ENCODE assay signal across 8 cellular contexts in the genomic region with DNA sequence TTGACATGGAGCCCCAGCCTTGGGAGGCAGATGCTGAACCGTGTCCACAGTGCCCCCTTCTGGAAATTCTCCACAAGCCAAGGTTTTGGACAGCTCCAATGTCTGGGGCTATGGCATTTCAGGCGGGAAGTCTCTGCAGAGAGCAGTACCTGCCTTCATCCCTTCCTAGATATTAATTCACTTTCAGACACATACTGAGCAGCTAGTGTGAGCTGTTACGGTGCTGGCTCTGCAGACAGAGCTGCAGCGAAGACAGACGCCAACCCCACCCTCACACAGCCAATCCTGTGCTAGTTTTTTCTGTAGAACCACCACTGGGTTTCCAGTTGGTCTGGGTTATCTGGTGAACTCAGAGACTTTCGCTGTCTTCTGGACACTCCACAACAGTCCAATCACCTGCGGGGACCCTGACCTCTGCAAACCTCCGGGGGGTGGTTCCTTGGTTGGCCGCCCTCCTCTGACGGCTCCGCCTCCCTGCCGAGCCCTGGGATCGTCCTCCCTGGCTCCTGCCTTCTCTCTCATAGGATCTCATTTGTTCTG. TPM values are rescaled to one million over a fixed set of nuclear protein-coding genes. Genes with fewer than 3 reads are reported as not detected.
DNase-seq lines count a peak whose midpoint lies in the region; ATAC-seq, FAIRE-seq and TF ChIP-seq lines count a peak whose summit lies in the region.

No MANE protein-coding gene starts in this region.

- H3K79me2 ChIP-seq in K562 (ENCODE audit: control insufficient read depth, insufficient read depth, low read length), result no peaks in the 10 kb centered on the region

- peak overlapping the region; percentile 23 for H3K4me3 ChIP-seq in K562

- intact Hi-C loops in K562 (cut with micrococcal nuclease), result loop anchor here (5.0 kb wide), 1 partner anchor 256 kb away; no protein-coding TSS in a partner anchor

- BruUV-seq in K562 (replicated peaks; lab: Mats Ljungman, UMichigan), result no TSS peak

- peak overlapping the region; percentile 84 for H3K4me2 ChIP-seq in K562 (ENCODE audit: insufficient read depth, low read length)

- no peaks in the 10 kb centered on the region for H3K27me3 ChIP-seq in K562 (ENCODE audit: control insufficient read depth in 2 of 2, insufficient read depth in 2 of 2, low read length in 2 of 2)

- no peak for TF ChIP-seq POLR2A in K562 (conservative IDR thresholded peaks at IDR 0.05)

- TF ChIP-seq CTCF in K562 (IDR thresholded peaks at IDR 0.05 in 2 of 3, conservative IDR thresholded peaks at IDR 0.05 in 1 of 3; ENCODE audit: insufficient read depth in 2 of 3, low read depth in 1 of 3, low read length in 3 of 3), result peak; percentile 78 to 85 (median 82)

- no peak for TF ChIP-seq EP300 in K562 (IDR thresholded peaks at IDR 0.05; ENCODE audit: low read length)

- 0 out of 2 replicates have a peak, but pooled peaks cover 1% of the 10 kb centered on the region for H3K9me3 ChIP-seq in K562 (replicated peaks; ENCODE audit: control insufficient read depth, insufficient read depth, low read depth, low read length)

- in situ Hi-C loops in K562 (cut with MboI), result no loop called here

- TF ChIP-seq RAD21 in K562 (CRISPR knock-in tag; conservative IDR thresholded peaks at IDR 0.05 in 1 of 2, IDR thresholded peaks at IDR 0.05 in 1 of 2), result peak; percentile 58 to 69

- peak overlapping the region; percentile 28 to 35; a peak in 3 of 4 replicates for H3K9ac ChIP-seq in K562 (ENCODE audit: insufficient read depth in 1 of 2, low read depth in 2 of 2, low read length in 2 of 2)

- H3K4me1 ChIP-seq in K562 (replicated peaks in 1 of 2; ENCODE audit: control insufficient read depth in 2 of 2, insufficient read depth in 2 of 2, low read length in 2 of 2), result peaks cover 3 to 16% of the 10 kb centered on the region in 2 experiments; a peak in 2 of 5 replicates

- peak overlapping the region; percentile 85 for H2AFZ ChIP-seq in K562 (ENCODE audit: low read depth, low read length)

- no peaks in the 10 kb centered on the region for H4K20me1 ChIP-seq in K562 (replicated peaks; ENCODE audit: control insufficient read depth, insufficient read depth, low read length)

- DNase-seq in GM04504 (ENCODE audit: low read depth), result peak; percentile 32
- DNase-seq in NCI-H146 (lab: John Stamatoyannopoulos, UW), result peak; percentile 59
- peak; percentile 60 to 89 (median 76) for DNase-seq in K562 (ENCODE audit: extremely low read depth in 1 of 4, low spot score in 3 of 4)
- DNase-seq in iPS DF 4.7 (ENCODE audit: extremely low read depth, low spot score), result peak; percentile 44
- DNase-seq in stimulated activated CD4-positive, alpha-beta T cell treated with anti-CD3 and anti-CD28 coated beads, Interleukin-15, amount 100 ng/mL, for 1 hour (ENCODE audit: low read depth in 1 of 2, low spot score in 1 of 2), result peak; percentile 38 to 40

- FAIRE-seq in TTC549 (lab: Jason Lieb, UNC), result peak; percentile 72
- peak; percentile 95 for FAIRE-seq in K562 (lab: Jason Lieb, UNC)

- CTCF ChIA-PET in K562 (lab: Yijun Ruan, JAX; ENCODE audit: low intra/inter-chr PET ratio), result no interaction called here

- H3K9me1 ChIP-seq in K562 (ENCODE audit: control insufficient read depth, insufficient read depth, low read length), result no peaks in the 10 kb centered on the region

- ATAC-seq in K562 (peak; percentile 98), GM18861 (IDR thresholded peaks at IDR 0.05; ENCODE audit: unreplicated experiment) (no peak), GM18511 (IDR thresholded peaks at IDR 0.05; ENCODE audit: unreplicated experiment) (no peak)

- H3K27ac ChIP-seq in K562 (ENCODE audit: extremely low read depth, low read depth, low read length), result peak overlapping the region; percentile 57

- H3K36me3 ChIP-seq in K562 (ENCODE audit: control insufficient read depth, insufficient read depth, low read length), result peaks cover 7% of the 10 kb centered on the region; the same call in 1 of the 3 replicates

- POLR2A ChIA-PET in K562 (lab: Yijun Ruan, JAX), result interaction anchor here (0.6 to 1.6 kb wide), 5 partner anchors 12 to 245 kb away, joined by 3 to 6 read pairs (median 4); a partner anchor contains a TSS

- 0% methylated on average over 8 of the region's 13 CpGs for WGBS in K562 (ENCODE audit: insufficient coverage, low coverage, missing lambda C conversion rate)

RNA-seq across cellular contexts. Expression of a gene that starts 9.1 kb away (rescaled TPM):
- 23.7 and 131 TPM in 2 replicates for total RNA-seq in K562 (2011; cell fraction: chromatin; rRNA removed; ENCODE audit: low replicate concordance)
- total RNA-seq in K562 (2011; cell fraction: nucleolus; rRNA removed), result 145 and 174 TPM in 2 replicates
- 53.0 and 58.1 TPM in 2 replicates for total RNA-seq in K562 (2011; cell fraction: nucleoplasm; rRNA removed)
- total RNA-seq in K562 (2014; rRNA removed) (18.1 and 26.0 TPM in 2 replicates), K562 (2014; rRNA removed; fragmentation: Illumina TruSeq; extraction: Trizol) (0.67 and 1.2 TPM in 2 replicates), K562 (2015; rRNA removed; fragmentation: Illumina TruSeq; extraction: Trizol) (7.5 and 7.6 TPM in 2 replicates), K562 (2021) (35.8 and 37.1 TPM in 2 replicates)
- polyA plus RNA-seq in K562 (2011; rRNA removed) (8.8 and 19.2 TPM in 2 replicates), K562 (2014; fragmentation: Illumina TruSeq; extraction: Trizol) (3.2 and 13.6 TPM in 2 replicates), K562 (2014; fragmentation: Nextera tagmentation; extraction: Ambion mirVana) (under 1 TPM; 0.08 to 0.39 TPM), K562 (2014; rRNA removed) (31.7 and 32.7 TPM in 2 replicates)
- 17.7 and 43.8 TPM in 2 replicates for polyA plus RNA-seq in K562 (2011; cell fraction: cytosol; rRNA removed)
- 202 and 324 TPM in 2 replicates for polyA plus RNA-seq in K562 (2011; cell fraction: nucleus; rRNA removed)
- 22.2 and 47.8 TPM in 2 replicates for polyA plus RNA-seq in K562 (2012)
- polyA minus RNA-seq in K562 (2011; rRNA and poly(A)+ RNA removed), result 3.2 and 3.9 TPM in 2 replicates
- polyA minus RNA-seq in K562 (2011; cell fraction: cytosol; rRNA and poly(A)+ RNA removed), result 17.6 and 18.8 TPM in 2 replicates
- polyA minus RNA-seq in K562 (2011; cell fraction: nucleus; rRNA and poly(A)+ RNA removed), result 38.4 and 48.2 TPM in 2 replicates

RNA-seq across cellular contexts. Expression of a gene that starts 9.6 kb away (rescaled TPM):
- total RNA-seq in K562 (2011; cell fraction: chromatin; rRNA removed; ENCODE audit: low replicate concordance), result 73.5 and 259 TPM in 2 replicates
- 203 and 218 TPM in 2 replicates for total RNA-seq in K562 (2011; cell fraction: nucleolus; rRNA removed)
- 91.6 and 121 TPM in 2 replicates for total RNA-seq in K562 (2011; cell fraction: nucleoplasm; rRNA removed)
- total RNA-seq in K562 (2014; rRNA removed), result 72.3 and 79.2 TPM in 2 replicates
- 20.2 and 24.3 TPM in 2 replicates for total RNA-seq in K562 (2014; rRNA removed; fragmentation: Illumina TruSeq; extraction: Trizol)
- 40.5 and 42.9 TPM in 2 replicates for total RNA-seq in K562 (2015; rRNA removed; fragmentation: Illumina TruSeq; extraction: Trizol)
- 83.2 and 88.6 TPM in 2 replicates for total RNA-seq in K562 (2021)
- 31.2 and 43.9 TPM in 2 replicates for polyA plus RNA-seq in K562 (2011; rRNA removed)
- polyA plus RNA-seq in K562 (2011; cell fraction: cytosol; rRNA removed), result 48.1 and 62.5 TPM in 2 replicates
- polyA plus RNA-seq in K562 (2011; cell fraction: nucleus; rRNA removed), result 140 and 169 TPM in 2 replicates
- polyA plus RNA-seq in K562 (2012), result 46.4 and 80.8 TPM in 2 replicates
- polyA plus RNA-seq in K562 (2014; fragmentation: Illumina TruSeq; extraction: Trizol), result 32.4 and 44.0 TPM in 2 replicates
- 10 to 100 TPM in 1 of 2 experiments, 1 to 10 TPM in 1; 3.6 to 10.0 TPM for polyA plus RNA-seq in K562 (2014; fragmentation: Nextera tagmentation; extraction: Ambion mirVana)
- 63.3 and 67.1 TPM in 2 replicates for polyA plus RNA-seq in K562 (2014; rRNA removed)
- polyA minus RNA-seq in K562 (2011; rRNA and poly(A)+ RNA removed), result 20.3 and 21.0 TPM in 2 replicates
- polyA minus RNA-seq in K562 (2011; cell fraction: cytosol; rRNA and poly(A)+ RNA removed), result 44.2 and 53.0 TPM in 2 replicates
- 37.6 and 55.5 TPM in 2 replicates for polyA minus RNA-seq in K562 (2011; cell fraction: nucleus; rRNA and poly(A)+ RNA removed)

RNA-seq across cellular contexts. Expression of a gene that starts 11.7 kb away (rescaled TPM):
- total RNA-seq in K562 (2011; cell fraction: chromatin; rRNA removed; ENCODE audit: low replicate concordance), result 0.46 TPM in 1 of 2 replicates, not detected in the other
- total RNA-seq in K562 (2011; cell fraction: nucleolus; rRNA removed), result 0.39 TPM in 1 of 2 replicates, not detected in the other
- 0.59 TPM in 1 of 2 replicates, not detected in the other for total RNA-seq in K562 (2011; cell fraction: nucleoplasm; rRNA removed)
- total RNA-seq in K562 (2014; rRNA removed), result not detected in 2 replicates
- total RNA-seq in K562 (2014; rRNA removed; fragmentation: Illumina TruSeq; extraction: Trizol), result not detected in 2 replicates
- not detected in 2 replicates for total RNA-seq in K562 (2015; rRNA removed; fragmentation: Illumina TruSeq; extraction: Trizol)
- total RNA-seq in K562 (2021), result not detected in 2 replicates
- 0.08 TPM in 2 replicates for polyA plus RNA-seq in K562 (2011; rRNA removed)
- polyA plus RNA-seq in K562 (2011; cell fraction: cytosol; rRNA removed), result 0.10 TPM in 1 of 2 replicates, not detected in the other
- polyA plus RNA-seq in K562 (2011; cell fraction: nucleus; rRNA removed), result 0.35 and 0.81 TPM in 2 replicates
- polyA plus RNA-seq in K562 (2012), result 0.04 and 0.80 TPM in 2 replicates
- polyA plus RNA-seq in K562 (2014; fragmentation: Illumina TruSeq; extraction: Trizol), result not detected in 2 replicates
- polyA plus RNA-seq in K562 (2014; fragmentation: Nextera tagmentation; extraction: Ambion mirVana), result not detected
- polyA plus RNA-seq in K562 (2014; rRNA removed), result not detected in 2 replicates
- polyA minus RNA-seq in K562 (2011; rRNA and poly(A)+ RNA removed), result not detected in 2 replicates
- not detected in 2 replicates for polyA minus RNA-seq in K562 (2011; cell fraction: cytosol; rRNA and poly(A)+ RNA removed)
- polyA minus RNA-seq in K562 (2011; cell fraction: nucleus; rRNA and poly(A)+ RNA removed), result not detected in 2 replicates

RNA-seq across cellular contexts. Expression of a gene that starts 17.0 kb away (rescaled TPM):
- 2.7 and 6.7 TPM in 2 replicates for total RNA-seq in K562 (2011; cell fraction: chromatin; rRNA removed; ENCODE audit: low replicate concordance)
- 7.2 and 7.8 TPM in 2 replicates for total RNA-seq in K562 (2011; cell fraction: nucleolus; rRNA removed)
- total RNA-seq in K562 (2011; cell fraction: nucleoplasm; rRNA removed), result 3.7 and 4.7 TPM in 2 replicates
- 1.5 and 1.8 TPM in 2 replicates for total RNA-seq in K562 (2014; rRNA removed)
- 0.33 and 0.41 TPM in 2 replicates for total RNA-seq in K562 (2014; rRNA removed; fragmentation: Illumina TruSeq; extraction: Trizol)
- 0.08 and 0.11 TPM in 2 replicates for total RNA-seq in K562 (2015; rRNA removed; fragmentation: Illumina TruSeq; extraction: Trizol)
- 3.4 and 5.1 TPM in 2 replicates for total RNA-seq in K562 (2021)
- 0.38 and 1.1 TPM in 2 replicates for polyA plus RNA-seq in K562 (2011; rRNA removed)
- polyA plus RNA-seq in K562 (2011; cell fraction: cytosol; rRNA removed), result 0.69 and 0.74 TPM in 2 replicates
- 1.0 and 1.2 TPM in 2 replicates for polyA plus RNA-seq in K562 (2011; cell fraction: nucleus; rRNA removed)
- polyA plus RNA-seq in K562 (2012), result 1.1 and 19.5 TPM in 2 replicates
- 1.7 and 2.9 TPM in 2 replicates for polyA plus RNA-seq in K562 (2014; fragmentation: Illumina TruSeq; extraction: Trizol)
- under 1 TPM; 0.22 to 0.31 TPM for polyA plus RNA-seq in K562 (2014; fragmentation: Nextera tagmentation; extraction: Ambion mirVana)
- polyA plus RNA-seq in K562 (2014; rRNA removed), result 1.3 and 2.2 TPM in 2 replicates
- 0.39 and 0.60 TPM in 2 replicates for polyA minus RNA-seq in K562 (2011; rRNA and poly(A)+ RNA removed)
- polyA minus RNA-seq in K562 (2011; cell fraction: cytosol; rRNA and poly(A)+ RNA removed), result 0.48 and 1.1 TPM in 2 replicates
- polyA minus RNA-seq in K562 (2011; cell fraction: nucleus; rRNA and poly(A)+ RNA removed), result 1.5 and 2.6 TPM in 2 replicates

RNA-seq across cellular contexts. Expression of a gene that starts 23.6 kb away (rescaled TPM):
- 101 and 307 TPM in 2 replicates for total RNA-seq in K562 (2011; cell fraction: chromatin; rRNA removed; ENCODE audit: low replicate concordance)
- total RNA-seq in K562 (2011; cell fraction: nucleolus; rRNA removed), result 152 and 193 TPM in 2 replicates
- 127 and 140 TPM in 2 replicates for total RNA-seq in K562 (2011; cell fraction: nucleoplasm; rRNA removed)
- total RNA-seq in K562 (2014; rRNA removed) (26.9 and 36.8 TPM in 2 replicates), K562 (2014; rRNA removed; fragmentation: Illumina TruSeq; extraction: Trizol) (2.9 and 5.3 TPM in 2 replicates), K562 (2015; rRNA removed; fragmentation: Illumina TruSeq; extraction: Trizol) (14.9 and 16.1 TPM in 2 replicates), K562 (2021) (47.3 and 50.4 TPM in 2 replicates)
- polyA plus RNA-seq in K562 (2011; rRNA removed) (11.4 and 16.7 TPM in 2 replicates), K562 (2014; fragmentation: Illumina TruSeq; extraction: Trizol) (6.7 and 15.5 TPM in 2 replicates), K562 (2014; fragmentation: Nextera tagmentation; extraction: Ambion mirVana) (under 1 TPM; 0.44 to 0.55 TPM), K562 (2014; rRNA removed) (22.3 and 24.3 TPM in 2 replicates)
- 15.1 and 27.2 TPM in 2 replicates for polyA plus RNA-seq in K562 (2011; cell fraction: cytosol; rRNA removed)
- polyA plus RNA-seq in K562 (2011; cell fraction: nucleus; rRNA removed), result 117 and 136 TPM in 2 replicates
- polyA plus RNA-seq in K562 (2012), result 21.3 and 38.3 TPM in 2 replicates
- 9.9 and 19.7 TPM in 2 replicates for polyA minus RNA-seq in K562 (2011; rRNA and poly(A)+ RNA removed)
- 27.2 and 27.4 TPM in 2 replicates for polyA minus RNA-seq in K562 (2011; cell fraction: cytosol; rRNA and poly(A)+ RNA removed)
- 51.2 and 58.9 TPM in 2 replicates for polyA minus RNA-seq in K562 (2011; cell fraction: nucleus; rRNA and poly(A)+ RNA removed)
